ENCODE assay signal across 10 cellular contexts in genomic region chr7:44059219-44060090, GRCh38. TPM values are rescaled to one million over a fixed set of nuclear protein-coding genes. Genes with fewer than 3 reads are reported as not detected.
DNase-seq lines count a peak whose midpoint lies in the region; ATAC-seq and TF ChIP-seq lines count a peak whose summit lies in the region.
"Had no signal": no experiment of that assay in that cellular context is flagged by ENCODE, and none has a peak within 500 bp of the region (broad histone marks: within the 10 kb centered on the region; RNA-seq: fewer than 3 reads in every experiment).

No MANE protein-coding gene starts in this region.

- H3K4me2 ChIP-seq in SU-DHL-6 (ENCODE audit: low read depth, low read length, poor library complexity, severe bottlenecking): no peak overlapping the region
- no peak overlapping the region for H3K4me2 ChIP-seq in mesenchymal stem cell (ENCODE audit: low read length, poor library complexity, severe bottlenecking)

- H4K20me1 ChIP-seq in SU-DHL-6 (ENCODE audit: low read depth, low read length): no peaks in the 10 kb centered on the region; the same call in 1 of the 2 replicates

- H3K4me3 Mint-ChIP-seq in naive thymus-derived CD8-positive, alpha-beta T cell: peak overlapping the region in 9 of 10 donors; percentile 4 to 76 (median 57)

- POLR2A ChIA-PET in naive thymus-derived CD8-positive, alpha-beta T cell (lab: Charles Lee): interaction anchor here (0.7 to 12.0 kb wide), 7 partner anchors 8 to 123 kb away, joined by 3 to 192 read pairs (median 4); partner anchors contain the start of gene DBNL

- H3K4ac ChIP-seq in mesenchymal stem cell (ENCODE audit: low read depth in 1 of 2, low read length in 2 of 2): no peak overlapping the region

- ATAC-seq in GM21619 (IDR thresholded peaks at IDR 0.05; ENCODE audit: unreplicated experiment): peak; percentile 55
- peak; percentile 91 to 92 for ATAC-seq in naive thymus-derived CD8-positive, alpha-beta T cell
- ATAC-seq: heart right ventricle had no signal

- no peak overlapping the region for H2AK5ac ChIP-seq in mesenchymal stem cell (ENCODE audit: low read length, severe bottlenecking)

- no peak overlapping the region for H3K14ac ChIP-seq in mesenchymal stem cell (ENCODE audit: low read length in 2 of 2)

- H2BK120ac ChIP-seq in mesenchymal stem cell (ENCODE audit: low read depth, low read length): no peak overlapping the region

- no peaks in the 10 kb centered on the region for H3K9me2 ChIP-seq in SU-DHL-6 (replicated peaks; ENCODE audit: insufficient read depth, low read length)

- H3K4me1 Mint-ChIP-seq in naive thymus-derived CD8-positive, alpha-beta T cell: peaks cover 14 to 61% (median 45%) of the 10 kb centered on the region in 4 donors

- H2BK15ac ChIP-seq in mesenchymal stem cell (ENCODE audit: low read depth, poor library complexity, severe bottlenecking): no peak overlapping the region

- no peak overlapping the region for H2BK5ac ChIP-seq in mesenchymal stem cell (ENCODE audit: low read depth, low read length, poor library complexity, severe bottlenecking)

- no peak overlapping the region for H3K23ac ChIP-seq in mesenchymal stem cell (ENCODE audit: low read length in 2 of 2)

- peaks cover 31% of the 10 kb centered on the region for H3K79me1 ChIP-seq in mesenchymal stem cell (replicated peaks; ENCODE audit: low read length, poor library complexity, severe bottlenecking)

- 0 out of 2 replicates have a peak, but pooled peaks cover 3% of the 10 kb centered on the region for H3F3A ChIP-seq in SU-DHL-6 (ENCODE audit: insufficient read depth)

- H3K9ac ChIP-seq in SU-DHL-6 (ENCODE audit: low read length) (no peak overlapping the region), mesenchymal stem cell (ENCODE audit: low read length) (no peak overlapping the region)

- H3K79me2 ChIP-seq in SU-DHL-6 (ENCODE audit: insufficient read depth, low read length): peaks cover 16% of the 10 kb centered on the region; the same call in 1 of the 2 replicates

- peaks cover 6% of the 10 kb centered on the region for H3K4me1 ChIP-seq in mesenchymal stem cell (ENCODE audit: control insufficient read depth, insufficient read depth, low read depth, low read length)

- H3K27me3 ChIP-seq in SU-DHL-6 (ENCODE audit: low read length) (no peaks in the 10 kb centered on the region), mesenchymal stem cell (ENCODE audit: control insufficient read depth in 1 of 2, insufficient read depth in 1 of 2, low read length in 2 of 2) (no peaks in the 10 kb centered on the region)
- H3K27me3 ChIP-seq: heart right ventricle had no signal

- no peak overlapping the region for H2BK12ac ChIP-seq in mesenchymal stem cell (ENCODE audit: low read length in 2 of 2)

- H3K27me3 Mint-ChIP-seq in naive thymus-derived CD8-positive, alpha-beta T cell: no peaks in the 10 kb centered on the region

- H3K18ac ChIP-seq in mesenchymal stem cell (ENCODE audit: low read depth in 1 of 2, low read length in 2 of 2): no peak overlapping the region

- H3K27ac Mint-ChIP-seq in naive thymus-derived CD8-positive, alpha-beta T cell: peak overlapping the region; percentile 80 to 95 (median 90)

- H3K4me3 ChIP-seq in SU-DHL-6 (ENCODE audit: insufficient read depth, low read length, poor library complexity, severe bottlenecking) (no peak overlapping the region), mesenchymal stem cell (ENCODE audit: insufficient read depth in 1 of 2, low read depth in 1 of 2, low read length in 2 of 2) (no peak overlapping the region)
- H3K4me3 ChIP-seq: heart right ventricle had no signal

- DNase-seq in GM13977 (ENCODE audit: low spot score): peak; percentile 79
- peak in 8 of 10 donors; percentile 30 to 78 (median 52) for DNase-seq in naive thymus-derived CD8-positive, alpha-beta T cell
- no peak for DNase-seq in mesenchymal stem cell
- DNase-seq in NCI-H187 (lab: John Stamatoyannopoulos, UW): no peak
- no peak for DNase-seq in stimulated activated CD4-positive, alpha-beta T cell treated with anti-CD3 and anti-CD28 coated beads, Interleukin-4, amount 100 ng/mL, for 4 hours
- no peak for DNase-seq in dermis blood vessel endothelial cell
- DNase-seq: DMS53 had no signal

- no peak for TF ChIP-seq CTCF in GM13977 (IDR thresholded peaks at IDR 0.05; ENCODE audit: extremely low read depth, insufficient read depth, missing control alignments)
- no peak for TF ChIP-seq CTCF in SU-DHL-6 (IDR thresholded peaks at IDR 0.05; ENCODE audit: insufficient read depth, low read length, poor library complexity, severe bottlenecking)

- H3K36me3 Mint-ChIP-seq in naive thymus-derived CD8-positive, alpha-beta T cell: peaks cover 0 to 67% (median 29%) of the 10 kb centered on the region in 3 donors

- H2AFZ ChIP-seq in SU-DHL-6 (ENCODE audit: low read depth, low read length, severe bottlenecking): no peak overlapping the region
- H2AFZ ChIP-seq in mesenchymal stem cell (ENCODE audit: low read depth, low read length): no peak overlapping the region

- H3K9me3 ChIP-seq in SU-DHL-6 (ENCODE audit: insufficient read depth, low read length) (no peaks in the 10 kb centered on the region), mesenchymal stem cell (ENCODE audit: control insufficient read depth, low read length) (no peaks in the 10 kb centered on the region)
- H3K9me3 ChIP-seq: heart right ventricle had no signal

- WGBS in mesenchymal stem cell: 97% methylated on average over 14 of the region's 14 CpGs

- peak overlapping the region; percentile 9; the same call in 1 of the 2 replicates for H3K27ac ChIP-seq in SU-DHL-6 (ENCODE audit: low read depth, low read length)
- no peak overlapping the region for H3K27ac ChIP-seq in mesenchymal stem cell (ENCODE audit: low read length, poor library complexity, severe bottlenecking)

- H4K91ac ChIP-seq in mesenchymal stem cell (ENCODE audit: low read length): no peak overlapping the region

- H3K36me3 ChIP-seq in SU-DHL-6 (ENCODE audit: low read length) (peaks cover 19% of the 10 kb centered on the region; the same call in 1 of the 2 replicates), mesenchymal stem cell (ENCODE audit: control insufficient read depth in 1 of 2, insufficient read depth in 2 of 2, low read depth in 1 of 2, low read length in 2 of 2) (peaks cover 69 to 79% of the 10 kb centered on the region in 2 experiments)

- no peak overlapping the region for H4K8ac ChIP-seq in mesenchymal stem cell (ENCODE audit: low read length)

- in situ Hi-C loops in GM13977 (cut with MboI; ENCODE audit: low pct_unique_long_range_greater_than_20kb, low sequenced_read_pairs, unreplicated experiment): no loop called here

- H3K9me3 Mint-ChIP-seq in naive thymus-derived CD8-positive, alpha-beta T cell: no peaks in the 10 kb centered on the region

RNA-seq across cellular contexts. Expression of gene PGAM2, which starts 5.9 kb away (rescaled TPM):
- 1 to 10 TPM; 3.3 to 3.9 TPM for total RNA-seq in naive thymus-derived CD8-positive, alpha-beta T cell
- polyA plus RNA-seq in naive thymus-derived CD8-positive, alpha-beta T cell: not detected
- polyA plus RNA-seq in mesenchymal stem cell (2013, experiment 1 of 2): not detected
- not detected for polyA plus RNA-seq in mesenchymal stem cell (2013, experiment 2 of 2)
- 0.19 and 0.51 TPM in 2 replicates for total RNA-seq in dermis blood vessel endothelial cell

RNA-seq across cellular contexts. Expression of gene DBNL, which starts 15.0 kb away (rescaled TPM):
- 100 to 1,000 TPM; 184 to 192 TPM for total RNA-seq in naive thymus-derived CD8-positive, alpha-beta T cell
- 100 to 1,000 TPM; 180 to 222 (median 218) TPM for polyA plus RNA-seq in naive thymus-derived CD8-positive, alpha-beta T cell
- polyA plus RNA-seq in mesenchymal stem cell (2013, experiment 1 of 2): 51.9 TPM
- polyA plus RNA-seq in mesenchymal stem cell (2013, experiment 2 of 2): 52.3 TPM
- 153 and 182 TPM in 2 replicates for total RNA-seq in dermis blood vessel endothelial cell

RNA-seq across cellular contexts. Expression of gene POLM, which starts 22.9 kb away (rescaled TPM):
- 100 to 1,000 TPM in 1 of 2 experiments, 10 to 100 TPM in 1; 96.4 to 106 TPM for total RNA-seq in naive thymus-derived CD8-positive, alpha-beta T cell
- polyA plus RNA-seq in naive thymus-derived CD8-positive, alpha-beta T cell: 10 to 100 TPM; 11.1 to 24.8 (median 15.0) TPM
- 6.5 TPM for polyA plus RNA-seq in mesenchymal stem cell (2013, experiment 1 of 2)
- polyA plus RNA-seq in mesenchymal stem cell (2013, experiment 2 of 2): 5.7 TPM
- total RNA-seq in dermis blood vessel endothelial cell: 13.9 and 16.2 TPM in 2 replicates

RNA-seq across cellular contexts. Expression of gene AEBP1, which starts 44.7 kb away (rescaled TPM):
- total RNA-seq in naive thymus-derived CD8-positive, alpha-beta T cell: 10 to 100 TPM; 37.1 to 38.5 TPM
- polyA plus RNA-seq in naive thymus-derived CD8-positive, alpha-beta T cell: 10 to 100 TPM in 1 of 3 donors, 1 to 10 TPM in 2; 2.4 to 10.4 (median 4.2) TPM
- 95.5 TPM for polyA plus RNA-seq in mesenchymal stem cell (2013, experiment 1 of 2)
- 88.2 TPM for polyA plus RNA-seq in mesenchymal stem cell (2013, experiment 2 of 2)
- 12.9 and 40.4 TPM in 2 replicates for total RNA-seq in dermis blood vessel endothelial cell

Comparison
In these comparisons a context has a peak if more than half of its experiments do, and no peak if none do; other contexts are left out.
1. DNase-seq: peak in GM13977 (single experiment) and naive thymus-derived CD8-positive, alpha-beta T cell (8 of 10); none in mesenchymal stem cell (single experiment), NCI-H187 (0 of 2), stimulated activated CD4-positive, alpha-beta T cell treated with anti-CD3 and anti-CD28 coated beads, Interleukin-4, amount 100 ng/mL, for 4 hours (0 of 2) and dermis blood vessel endothelial cell (single experiment).